Comparison of ENCODE assay signal across 19 cellular contexts in the genomic region with DNA sequence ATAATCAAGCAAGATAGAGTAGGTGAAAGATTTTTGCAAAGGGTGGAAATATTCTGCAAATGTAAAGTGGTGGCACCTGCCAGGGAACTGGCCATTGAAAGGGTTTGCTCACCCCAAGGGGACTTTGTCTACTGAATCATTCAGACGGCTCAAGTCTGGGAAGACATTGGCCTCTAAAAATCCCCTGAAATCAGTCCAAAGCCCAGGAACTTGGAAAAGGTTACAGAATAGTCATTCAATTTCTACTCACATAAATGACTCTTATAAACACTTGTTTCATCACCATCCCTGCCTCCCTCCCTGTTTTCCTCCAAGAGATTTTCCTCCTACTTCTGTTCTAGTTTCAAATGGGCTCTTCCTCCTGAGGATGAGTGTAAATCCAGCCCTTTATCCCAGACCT. TPM values are rescaled to one million over a fixed set of nuclear protein-coding genes. Genes with fewer than 3 reads are reported as not detected.
DNase-seq lines count a peak whose midpoint lies in the region; ATAC-seq and TF ChIP-seq lines count a peak whose summit lies in the region.
"Had no signal": no experiment of that assay in that cellular context is flagged by ENCODE, and none has a peak within 500 bp of the region (broad histone marks: within the 10 kb centered on the region; RNA-seq: fewer than 3 reads in every experiment).

No MANE protein-coding gene starts in this region.

- TF ChIP-seq POLR2A in esophagus squamous epithelium (IDR thresholded peaks at IDR 0.05) = no peak

- no peaks in the 10 kb centered on the region for H3K9me3 ChIP-seq in PC-3 (ENCODE audit: low read length)
- no peaks in the 10 kb centered on the region for H3K9me3 ChIP-seq in esophagus squamous epithelium
- no peaks in the 10 kb centered on the region for H3K9me3 ChIP-seq in subcutaneous abdominal adipose tissue (ENCODE audit: control insufficient read depth in 5 of 5, low read length in 5 of 5)
- H3K9me3 ChIP-seq: BE2C, HAP-1, ovary, testis had no signal

- no peaks in the 10 kb centered on the region for H3K9me3 Mint-ChIP-seq in effector memory CD8-positive, alpha-beta T cell
- H3K9me3 Mint-ChIP-seq: activated naive CD8-positive, alpha-beta T cell treated with anti-CD3 and anti-CD28 coated beads, Interleukin-2, amount 10 ng/mL, durations not matched to agents 7 days and 5 days; T-helper 2 cell treated with Interferon-gamma antibody and Interleukin-4, amounts not matched to agents 5 μg/mL and 100 μg/mL, for 36 hours had no signal

- H3K4me1 ChIP-seq in PC-3 (ENCODE audit: insufficient read depth, low read length) (peaks cover 12% of the 10 kb centered on the region; the same call in 1 of the 2 replicates), esophagus squamous epithelium (peaks cover 0 to 32% (median 13%) of the 10 kb centered on the region in 3 donors), subcutaneous abdominal adipose tissue (ENCODE audit: control insufficient read depth in 5 of 5, insufficient read depth in 5 of 5, low read length in 5 of 5) (peaks cover 0 to 17% (median 13%) of the 10 kb centered on the region in 5 donors)
- H3K4me1 ChIP-seq: BE2C, testis had no signal

- H3K36me3 ChIP-seq in PC-3 (ENCODE audit: low read depth, low read length) = no peaks in the 10 kb centered on the region
- H3K36me3 ChIP-seq in esophagus squamous epithelium = no peaks in the 10 kb centered on the region
- peaks cover 0 to 7% (median 0%) of the 10 kb centered on the region in 5 donors for H3K36me3 ChIP-seq in subcutaneous abdominal adipose tissue (ENCODE audit: control insufficient read depth in 5 of 5, insufficient read depth in 5 of 5, low read length in 5 of 5)
- H3K36me3 ChIP-seq: BE2C, HAP-1, ovary had no signal

- H3K36me3 Mint-ChIP-seq in effector memory CD8-positive, alpha-beta T cell (ENCODE audit: insufficient read depth) = no peaks in the 10 kb centered on the region
- H3K36me3 Mint-ChIP-seq: activated naive CD8-positive, alpha-beta T cell treated with anti-CD3 and anti-CD28 coated beads, Interleukin-2, amount 10 ng/mL, durations not matched to agents 7 days and 5 days had no signal

- H3K79me2 ChIP-seq in PC-3 (ENCODE audit: low read length) = no peaks in the 10 kb centered on the region

- peaks cover 35 to 42% of the 10 kb centered on the region in 2 donors for H3K27me3 Mint-ChIP-seq in effector memory CD8-positive, alpha-beta T cell

- 8 to 10% methylated on average over 1 of the region's 1 CpG for WGBS in esophagus squamous epithelium, 2 donors

- POLR2A ChIA-PET in PC-3 (lab: Charles Lee; ENCODE audit: unreplicated experiment) = no interaction called here

- H3F3A ChIP-seq in PC-3 (ENCODE audit: low read length, unreplicated experiment) = no peaks in the 10 kb centered on the region

- no peaks in the 10 kb centered on the region for H4K20me1 ChIP-seq in PC-3 (ENCODE audit: low read length)

- TF ChIP-seq CTCF in PC-3 (conservative IDR thresholded peaks at IDR 0.05; ENCODE audit: low read depth, low read length) (no peak), esophagus squamous epithelium (IDR thresholded peaks at IDR 0.05) (no peak)

- H3K9me2 ChIP-seq in PC-3 (replicated peaks; ENCODE audit: low read length) = no peaks in the 10 kb centered on the region

- H3K27ac Mint-ChIP-seq in effector memory CD8-positive, alpha-beta T cell = no peak overlapping the region
- H3K27ac Mint-ChIP-seq: activated naive CD8-positive, alpha-beta T cell treated with anti-CD3 and anti-CD28 coated beads, Interleukin-2, amount 10 ng/mL, durations not matched to agents 7 days and 5 days; T-helper 2 cell treated with Interferon-gamma antibody and Interleukin-4, amounts not matched to agents 5 μg/mL and 100 μg/mL, for 36 hours had no signal

- no TSS peak for BruUV-seq in PC-3 (replicated peaks; lab: Mats Ljungman, UMichigan)

- H3K27me3 ChIP-seq in PC-3 (ENCODE audit: low read length) (no peaks in the 10 kb centered on the region), esophagus squamous epithelium (no peaks in the 10 kb centered on the region), subcutaneous abdominal adipose tissue (ENCODE audit: control insufficient read depth in 5 of 5, insufficient read depth in 4 of 5, low read length in 5 of 5) (no peaks in the 10 kb centered on the region)
- H3K27me3 ChIP-seq: ovary, testis had no signal

- H2AFZ ChIP-seq in PC-3 (ENCODE audit: low read length) = no peak overlapping the region

- no peaks in the 10 kb centered on the region for H3K4me1 Mint-ChIP-seq in effector memory CD8-positive, alpha-beta T cell (ENCODE audit: low read depth in 2 of 2)
- H3K4me1 Mint-ChIP-seq: activated naive CD8-positive, alpha-beta T cell treated with anti-CD3 and anti-CD28 coated beads, Interleukin-2, amount 10 ng/mL, durations not matched to agents 7 days and 5 days had no signal

- H3K27ac ChIP-seq in PC-3 (ENCODE audit: low read length) (no peak overlapping the region), esophagus squamous epithelium (peak overlapping the region in 3 of 4 donors; percentile 15 to 28 (median 21)), subcutaneous abdominal adipose tissue (ENCODE audit: low read depth, low read length) (peak overlapping the region; percentile 80)
- H3K27ac ChIP-seq: ovary, testis had no signal

- CTCF ChIA-PET in PC-3 (lab: Charles Lee) = no interaction called here

- DNase-seq in PC-3 (peak; percentile 6), esophagus squamous epithelium (lab: John Stamatoyannopoulos, UW) (no peak), kidney tubule cell (ENCODE audit: low spot score) (peak; percentile 22), NCI-H510A treated with DMSO at 0.1 percent for 48 hours (lab: John Stamatoyannopoulos, UW) (no peak), HCEC 1CT (no peak)
- no peak for DNase-seq in effector memory CD8-positive, alpha-beta T cell
- DNase-seq: activated naive CD8-positive, alpha-beta T cell treated with anti-CD3 and anti-CD28 coated beads, Interleukin-2, amount 10 ng/mL, durations not matched to agents 7 days and 5 days; BE2C; NCI-H2081 treated with DMSO at 0.1 percent for 48 hours; NCI-H69; OCI-M1; ovary; testis had no signal

- no peak overlapping the region for H3K4me2 ChIP-seq in PC-3 (ENCODE audit: low read length)
- H3K4me2 ChIP-seq: smooth muscle cell had no signal

- intact Hi-C loops in PC-3 (cut with micrococcal nuclease) (no loop called here), esophagus squamous epithelium (cut with DNase I) (no loop called here)

- no peak for ATAC-seq in PC-3
- ATAC-seq in GM21360 (IDR thresholded peaks at IDR 0.05; ENCODE audit: unreplicated experiment) = no peak
- ATAC-seq in effector memory CD8-positive, alpha-beta T cell (replicated peaks) = no peak

- H3K9ac ChIP-seq in PC-3 (ENCODE audit: low read length) (no peak overlapping the region), subcutaneous abdominal adipose tissue (ENCODE audit: low read length in 5 of 5) (no peak overlapping the region)

- H3K4me3 ChIP-seq in PC-3 (ENCODE audit: low read length) = no peak overlapping the region
- H3K4me3 ChIP-seq in esophagus squamous epithelium = no peak overlapping the region
- no peak overlapping the region for H3K4me3 ChIP-seq in subcutaneous abdominal adipose tissue (ENCODE audit: low read depth in 1 of 5, low read length in 5 of 5)
- H3K4me3 ChIP-seq: HAP-1, ovary, smooth muscle cell, testis had no signal

- no peak overlapping the region for H3K4me3 Mint-ChIP-seq in effector memory CD8-positive, alpha-beta T cell
- H3K4me3 Mint-ChIP-seq: activated naive CD8-positive, alpha-beta T cell treated with anti-CD3 and anti-CD28 coated beads, Interleukin-2, amount 10 ng/mL, durations not matched to agents 7 days and 5 days; T-helper 2 cell treated with Interferon-gamma antibody and Interleukin-4, amounts not matched to agents 5 μg/mL and 100 μg/mL, for 36 hours had no signal

RNA-seq across cellular contexts. Expression of gene ZNF366, which starts 28.5 kb away (rescaled TPM):
- total RNA-seq in PC-3 (2014; rRNA removed) (not detected in 2 replicates), esophagus squamous epithelium (1 to 10 TPM in 2 of 4 donors, under 1 TPM in 2; 0.48 to 2.9 (median 1.4) TPM)
- total RNA-seq: activated CD8-positive, alpha-beta memory T cell treated with anti-CD3 and anti-CD28 coated beads for 36 hours; smooth muscle cell had no signal

Comparison
In these comparisons a context has a peak if more than half of its experiments do, and no peak if none do; other contexts are left out.
1. DNase-seq: peak in PC-3 (single experiment) and kidney tubule cell (single experiment); none in esophagus squamous epithelium (single experiment), NCI-H510A treated with DMSO at 0.1 percent for 48 hours (single experiment), HCEC 1CT (single experiment) and effector memory CD8-positive, alpha-beta T cell (0 of 3).